In genomic region chr12:17976202-17976601, GRCh38 we compare ENCODE assay signal across 10 cellular contexts.
DNase-seq lines count a peak whose midpoint lies in the region; TF ChIP-seq lines count a peak whose summit lies in the region.
"Had no signal": no experiment of that assay in that cellular context is flagged by ENCODE, and none has a peak within 500 bp of the region (broad histone marks: within the 10 kb centered on the region; RNA-seq: fewer than 3 reads in every experiment).

No MANE protein-coding gene starts in this region.

- no peak overlapping the region for H3K9ac ChIP-seq in NT2/D1 (ENCODE audit: insufficient read length, low read depth)

- no peak overlapping the region for H3K27ac Mint-ChIP-seq in MCF 10A (ENCODE audit: low read depth, unreplicated experiment)
- H3K27ac Mint-ChIP-seq in type B pancreatic cell = no peak overlapping the region
- H3K27ac Mint-ChIP-seq: T-cell had no signal

- no peak overlapping the region for H3K27ac ChIP-seq in breast epithelium
- H3K27ac ChIP-seq: tibial artery had no signal

- H3K4me3 ChIP-seq in breast epithelium = no peak overlapping the region
- no peak overlapping the region for H3K4me3 ChIP-seq in NT2/D1 (ENCODE audit: insufficient read length, low read depth)
- no peak overlapping the region for H3K4me3 ChIP-seq in epithelial cell of esophagus (ENCODE audit: low read length)
- H3K4me3 ChIP-seq: tibial artery had no signal

- peaks cover 4% of the 10 kb centered on the region for H3K36me3 Mint-ChIP-seq in MCF 10A (ENCODE audit: insufficient read depth, unreplicated experiment)
- no peaks in the 10 kb centered on the region for H3K36me3 Mint-ChIP-seq in type B pancreatic cell
- H3K36me3 Mint-ChIP-seq: T-cell had no signal

- CTCF ChIA-PET in MCF 10A (lab: Yijun Ruan, JAX) = interaction anchor here (0.6 to 1.3 kb wide), 3 partner anchors 11 to 619 kb away, joined by 3 to 7 read pairs (median 3); no protein-coding TSS in a partner anchor

- no peak for TF ChIP-seq POLR2A in breast epithelium (IDR thresholded peaks at IDR 0.05)

- H3K9me3 ChIP-seq in breast epithelium = no peaks in the 10 kb centered on the region
- H3K9me3 ChIP-seq in NT2/D1 (ENCODE audit: insufficient read depth, low read length) = no peaks in the 10 kb centered on the region
- H3K9me3 ChIP-seq: tibial artery had no signal

- H3K36me3 ChIP-seq in breast epithelium (no peaks in the 10 kb centered on the region), NT2/D1 (ENCODE audit: insufficient read depth, insufficient read length, low read length) (no peaks in the 10 kb centered on the region)
- H3K36me3 ChIP-seq: tibial artery had no signal

- no TSS peak for BruUV-seq in MCF 10A (replicated peaks; lab: Mats Ljungman, UMichigan)

- H3K4me1 ChIP-seq in breast epithelium = no peaks in the 10 kb centered on the region
- no peaks in the 10 kb centered on the region for H3K4me1 ChIP-seq in NT2/D1 (ENCODE audit: insufficient read depth, insufficient read length)
- H3K4me1 ChIP-seq: tibial artery had no signal

- no peak overlapping the region for H3K4me3 Mint-ChIP-seq in MCF 10A (ENCODE audit: unreplicated experiment)
- no peak overlapping the region for H3K4me3 Mint-ChIP-seq in type B pancreatic cell
- H3K4me3 Mint-ChIP-seq: T-cell had no signal

- peaks cover 56% of the 10 kb centered on the region for H3K27me3 Mint-ChIP-seq in MCF 10A (ENCODE audit: insufficient read depth, unreplicated experiment)
- no peaks in the 10 kb centered on the region for H3K27me3 Mint-ChIP-seq in type B pancreatic cell
- H3K27me3 Mint-ChIP-seq: T-cell had no signal

- DNase-seq in MCF 10A (ENCODE audit: unreplicated experiment) = peak; percentile 20
- DNase-seq in breast epithelium (ENCODE audit: low spot score in 2 of 2) = no peak
- DNase-seq in NT2/D1 (ENCODE audit: low read depth, low spot score) = peak; percentile 35
- peak; percentile 39 for DNase-seq in epithelial cell of esophagus (ENCODE audit: low read depth)
- no peak for DNase-seq in type B pancreatic cell (ENCODE audit: extremely low spot score, unreplicated experiment)
- DNase-seq in AG08396 (ENCODE audit: low spot score) = no peak
- no peak for DNase-seq in superior temporal gyrus (ENCODE audit: extremely low spot score)
- no peak for DNase-seq in HPDE6-E6E7 (ENCODE audit: extremely low spot score)
- DNase-seq: T-cell, tibial artery had no signal

- H3K4me1 Mint-ChIP-seq in MCF 10A (ENCODE audit: insufficient read depth, unreplicated experiment) (no peaks in the 10 kb centered on the region), type B pancreatic cell (ENCODE audit: unreplicated experiment) (no peaks in the 10 kb centered on the region)
- H3K4me1 Mint-ChIP-seq: T-cell had no signal

- POLR2A ChIA-PET in MCF 10A (lab: Yijun Ruan, JAX) = no interaction called here

- peak; percentile 22 for TF ChIP-seq CTCF in MCF 10A (IDR thresholded peaks at IDR 0.05; ENCODE audit: unreplicated experiment)
- no peak for TF ChIP-seq CTCF in breast epithelium (IDR thresholded peaks at IDR 0.05)
- peak; percentile 47 for TF ChIP-seq CTCF in epithelial cell of esophagus (IDR thresholded peaks at IDR 0.05; ENCODE audit: insufficient read depth, low read depth, low read length, missing control alignments)
- peak; percentile 56 for TF ChIP-seq CTCF in type B pancreatic cell (conservative IDR thresholded peaks at IDR 0.05)

- intact Hi-C loops in MCF 10A (cut with micrococcal nuclease) = loop anchor here (5.0 kb wide), 1 partner anchor 334 kb away; no protein-coding TSS in a partner anchor
- intact Hi-C loops in breast epithelium (cut with DNase I; ENCODE audit: low total_unique reads) = no loop called here

- H3K9me3 Mint-ChIP-seq in MCF 10A (ENCODE audit: unreplicated experiment) (no peaks in the 10 kb centered on the region), type B pancreatic cell (no peaks in the 10 kb centered on the region)

- H3K27me3 ChIP-seq in breast epithelium (no peaks in the 10 kb centered on the region), NT2/D1 (ENCODE audit: insufficient read depth, insufficient read length) (no peaks in the 10 kb centered on the region)
- H3K27me3 ChIP-seq: tibial artery had no signal

Comparison
In these comparisons a context has a peak if more than half of its experiments do, and no peak if none do; other contexts are left out.
1. DNase-seq: peak in MCF 10A (single experiment), NT2/D1 (single experiment) and epithelial cell of esophagus (single experiment); none in breast epithelium (0 of 2), type B pancreatic cell (single experiment), AG08396 (single experiment), superior temporal gyrus (single experiment) and HPDE6-E6E7 (single experiment).
2. CTCF ChIP-seq: peak in MCF 10A (single experiment), epithelial cell of esophagus (single experiment) and type B pancreatic cell (single experiment); none in breast epithelium (0 of 3).